In the genomic region with DNA sequence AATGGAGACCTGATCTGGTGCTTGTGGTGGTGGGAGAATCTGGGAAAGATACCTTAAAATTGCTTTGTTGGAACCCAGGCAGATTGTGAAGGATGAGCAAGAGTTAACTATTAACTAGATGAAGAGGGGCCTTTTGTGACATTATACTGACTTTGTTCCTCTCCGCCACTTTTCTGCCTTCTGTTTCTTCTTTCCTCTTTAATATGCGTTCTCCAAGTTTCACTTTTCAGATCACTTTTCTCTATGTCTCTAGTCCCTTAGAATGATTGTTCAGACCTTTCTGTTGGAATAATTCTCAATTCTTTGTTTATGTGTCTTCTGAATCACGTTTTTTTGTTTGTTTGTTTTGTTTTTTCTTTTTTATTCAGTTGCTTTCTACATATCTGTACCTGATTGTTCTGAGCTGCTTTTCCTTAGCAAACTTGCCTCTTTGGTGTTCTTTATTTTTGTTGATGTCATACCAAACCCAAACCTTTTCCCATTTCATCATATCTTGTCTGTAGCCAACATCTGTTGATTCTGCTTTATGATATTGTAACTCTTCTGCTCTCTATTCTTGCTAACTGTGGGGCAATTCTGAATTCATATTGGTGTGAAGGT, we compare ENCODE assay signal across 1 cellular context.
TF ChIP-seq lines count a peak whose summit lies in the region.

No MANE protein-coding gene starts in this region.

TF ChIP-seq in HCT116, 20 proteins besides CTCF, POLR2A, EP300 and RAD21 (continued from another document):
- TF ChIP-seq SRF (IDR thresholded peaks at IDR 0.05; ENCODE audit: low read depth) (no peak), CBX3 (IDR thresholded peaks at IDR 0.05; ENCODE audit: low read depth) (no peak), CEBPB (IDR thresholded peaks at IDR 0.05; ENCODE audit: low read depth) (no peak), ZNF274 (IDR thresholded peaks at IDR 0.05; ENCODE audit: low read depth, low read length) (no peak), EZH2phosphoT487 (IDR thresholded peaks at IDR 0.05; ENCODE audit: borderline replicate concordance) (no peak), EGR1 (IDR thresholded peaks at IDR 0.05; ENCODE audit: low read depth) (no peak), YY1 (IDR thresholded peaks at IDR 0.05; ENCODE audit: extremely low read depth, insufficient replicate concordance, low read depth, low read length) (no peak), TCF7L2 (IDR thresholded peaks at IDR 0.05; ENCODE audit: borderline replicate concordance, extremely low read depth, insufficient read depth, insufficient read length) (no peak), SIN3A (IDR thresholded peaks at IDR 0.05; ENCODE audit: low read depth) (no peak)
- TF ChIP-seq, protein P1, sequence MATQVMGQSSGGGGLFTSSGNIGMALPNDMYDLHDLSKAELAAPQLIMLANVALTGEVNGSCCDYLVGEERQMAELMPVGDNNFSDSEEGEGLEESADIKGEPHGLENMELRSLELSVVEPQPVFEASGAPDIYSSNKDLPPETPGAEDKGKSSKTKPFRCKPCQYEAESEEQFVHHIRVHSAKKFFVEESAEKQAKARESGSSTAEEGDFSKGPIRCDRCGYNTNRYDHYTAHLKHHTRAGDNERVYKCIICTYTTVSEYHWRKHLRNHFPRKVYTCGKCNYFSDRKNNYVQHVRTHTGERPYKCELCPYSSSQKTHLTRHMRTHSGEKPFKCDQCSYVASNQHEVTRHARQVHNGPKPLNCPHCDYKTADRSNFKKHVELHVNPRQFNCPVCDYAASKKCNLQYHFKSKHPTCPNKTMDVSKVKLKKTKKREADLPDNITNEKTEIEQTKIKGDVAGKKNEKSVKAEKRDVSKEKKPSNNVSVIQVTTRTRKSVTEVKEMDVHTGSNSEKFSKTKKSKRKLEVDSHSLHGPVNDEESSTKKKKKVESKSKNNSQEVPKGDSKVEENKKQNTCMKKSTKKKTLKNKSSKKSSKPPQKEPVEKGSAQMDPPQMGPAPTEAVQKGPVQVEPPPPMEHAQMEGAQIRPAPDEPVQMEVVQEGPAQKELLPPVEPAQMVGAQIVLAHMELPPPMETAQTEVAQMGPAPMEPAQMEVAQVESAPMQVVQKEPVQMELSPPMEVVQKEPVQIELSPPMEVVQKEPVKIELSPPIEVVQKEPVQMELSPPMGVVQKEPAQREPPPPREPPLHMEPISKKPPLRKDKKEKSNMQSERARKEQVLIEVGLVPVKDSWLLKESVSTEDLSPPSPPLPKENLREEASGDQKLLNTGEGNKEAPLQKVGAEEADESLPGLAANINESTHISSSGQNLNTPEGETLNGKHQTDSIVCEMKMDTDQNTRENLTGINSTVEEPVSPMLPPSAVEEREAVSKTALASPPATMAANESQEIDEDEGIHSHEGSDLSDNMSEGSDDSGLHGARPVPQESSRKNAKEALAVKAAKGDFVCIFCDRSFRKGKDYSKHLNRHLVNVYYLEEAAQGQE (IDR thresholded peaks at IDR 0.05; ENCODE audit: low read depth): no peak
- TF ChIP-seq, protein P2, sequence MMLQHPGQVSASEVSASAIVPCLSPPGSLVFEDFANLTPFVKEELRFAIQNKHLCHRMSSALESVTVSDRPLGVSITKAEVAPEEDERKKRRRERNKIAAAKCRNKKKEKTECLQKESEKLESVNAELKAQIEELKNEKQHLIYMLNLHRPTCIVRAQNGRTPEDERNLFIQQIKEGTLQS (IDR thresholded peaks at IDR 0.05): no peak
